In genomic region chr19:13043285-13043684, GRCh38 we compare ENCODE assay signal across 18 cellular contexts. TPM values are rescaled to one million over a fixed set of nuclear protein-coding genes. Genes with fewer than 3 reads are reported as not detected.
A peak's percentile ranks its signal among the peaks of the same experiment; 100 is the strongest.
DNase-seq lines count a peak whose midpoint lies in the region; ATAC-seq and TF ChIP-seq lines count a peak whose summit lies in the region.
"Had no signal": no experiment of that assay in that cellular context is flagged by ENCODE, and none has a peak within 500 bp of the region (broad histone marks: within the 10 kb centered on the region; RNA-seq: fewer than 3 reads in every experiment).

No MANE protein-coding gene starts in this region.

- H3K27me3 ChIP-seq in skeletal muscle tissue (ENCODE audit: control insufficient read depth in 3 of 3, insufficient read depth in 3 of 3, low read length in 3 of 3): no peaks in the 10 kb centered on the region
- H3K27me3 ChIP-seq: upper lobe of right lung had no signal

- ATAC-seq in GM21576 (IDR thresholded peaks at IDR 0.05; ENCODE audit: unreplicated experiment): no peak

- H3K9me3 ChIP-seq in skeletal muscle tissue (ENCODE audit: control insufficient read depth in 3 of 3, low read length in 3 of 3): no peaks in the 10 kb centered on the region
- H3K9me3 ChIP-seq: upper lobe of right lung had no signal

- H3K4me1 Mint-ChIP-seq in brain: peaks cover 60% of the 10 kb centered on the region

- H3K4me3 ChIP-seq in skeletal muscle tissue (ENCODE audit: low read length in 3 of 3): peak overlapping the region in 2 of 3 donors; percentile 17 to 41
- H3K4me3 ChIP-seq: upper lobe of right lung had no signal

- H3K27ac Mint-ChIP-seq in brain: peak overlapping the region in 3 of 5 experiments; percentile 30 to 78 (median 45)
- H3K27ac Mint-ChIP-seq: activated CD4-positive, alpha-beta memory T cell treated with anti-CD3 and anti-CD28 coated beads for 36 hours; dendritic cell treated with granulocyte-macrophage colony-stimulating factor and Interleukin-4, amounts not matched to agents 40 ng/mL and 50 ng/mL, for 4 days had no signal

- H3K36me3 ChIP-seq in skeletal muscle tissue (ENCODE audit: control insufficient read depth in 3 of 3, insufficient read depth in 3 of 3, low read length in 3 of 3): peaks cover 4 to 14% (median 7%) of the 10 kb centered on the region in 3 donors

- peaks cover 83% of the 10 kb centered on the region for H3K27me3 Mint-ChIP-seq in brain
- H3K27me3 Mint-ChIP-seq: activated CD4-positive, alpha-beta memory T cell treated with anti-CD3 and anti-CD28 coated beads for 36 hours; dendritic cell treated with granulocyte-macrophage colony-stimulating factor and Interleukin-4, amounts not matched to agents 40 ng/mL and 50 ng/mL, for 4 days; naive thymus-derived CD8-positive, alpha-beta T cell had no signal

- H3K9me3 Mint-ChIP-seq in brain: peaks cover 0 to 2% (median 0%) of the 10 kb centered on the region in 5 experiments
- H3K9me3 Mint-ChIP-seq: activated CD4-positive, alpha-beta memory T cell treated with anti-CD3 and anti-CD28 coated beads for 36 hours; activated T-helper 1 cell treated with anti-CD3 and anti-CD28 coated beads, Interleukin-12 subunit alpha, Interleukin-12 subunit beta, Interleukin-2, Interleukin-4 antibody, amounts not matched to agents 30 ng/mL and 10 ng/mL and 1 ng/mL, durations not matched to agents 14 hours and 24 hours and 36 hours; dendritic cell treated with granulocyte-macrophage colony-stimulating factor and Interleukin-4, amounts not matched to agents 40 ng/mL and 50 ng/mL, for 4 days; naive thymus-derived CD8-positive, alpha-beta T cell had no signal

- no peaks in the 10 kb centered on the region for H3K36me3 Mint-ChIP-seq in brain
- H3K36me3 Mint-ChIP-seq: activated CD4-positive, alpha-beta memory T cell treated with anti-CD3 and anti-CD28 coated beads for 36 hours had no signal

- peak overlapping the region in 1 of 3 donors; percentile 57 for H3K9ac ChIP-seq in skeletal muscle tissue (ENCODE audit: low read depth in 1 of 3, low read length in 3 of 3)

- peak overlapping the region in 1 of 5 experiments; percentile 11 for H3K4me3 Mint-ChIP-seq in brain
- H3K4me3 Mint-ChIP-seq: activated CD4-positive, alpha-beta memory T cell treated with anti-CD3 and anti-CD28 coated beads for 36 hours; activated T-helper 1 cell treated with anti-CD3 and anti-CD28 coated beads, Interleukin-12 subunit alpha, Interleukin-12 subunit beta, Interleukin-2, Interleukin-4 antibody, amounts not matched to agents 30 ng/mL and 10 ng/mL and 1 ng/mL, durations not matched to agents 14 hours and 24 hours and 36 hours; dendritic cell treated with granulocyte-macrophage colony-stimulating factor and Interleukin-4, amounts not matched to agents 40 ng/mL and 50 ng/mL, for 4 days had no signal

- TF ChIP-seq CTCF in brain (conservative IDR thresholded peaks at IDR 0.05): no peak

- DNase-seq in NK-92 treated with Interleukin-12 subunit alpha and Interleukin-12 subunit beta, amount 100 ng/mL, for 24 hours (lab: John Stamatoyannopoulos, UW): peak; percentile 26
- no peak for DNase-seq in NK-92 (lab: John Stamatoyannopoulos, UW; ENCODE audit: unreplicated experiment)
- DNase-seq in NCI-H1105 treated with DMSO at 0.1 percent for 48 hours (lab: John Stamatoyannopoulos, UW): peak; percentile 34
- no peak for DNase-seq in SIG-M5 (lab: John Stamatoyannopoulos, UW)
- no peak for DNase-seq in NCI-H1048 (lab: John Stamatoyannopoulos, UW)
- DNase-seq: activated CD4-positive, alpha-beta memory T cell treated with anti-CD3 and anti-CD28 coated beads for 36 hours; amygdala; COR-L47; NCI-H1436; stimulated activated CD4-positive, alpha-beta T cell treated with anti-CD3 and anti-CD28 coated beads, Interleukin-4, amount 100 ng/mL, for 24 hours; upper lobe of right lung had no signal

- H3K4me1 ChIP-seq in skeletal muscle tissue (ENCODE audit: control insufficient read depth in 3 of 3, insufficient read depth in 3 of 3, low read length in 3 of 3): peaks cover 92 to 96% (median 96%) of the 10 kb centered on the region in 3 donors

- peak overlapping the region; percentile 39 for H3K27ac ChIP-seq in skeletal muscle tissue (ENCODE audit: low read depth, low read length)
- H3K27ac ChIP-seq: upper lobe of right lung had no signal

RNA-seq across cellular contexts. Expression of gene NFIX, which starts 48.0 kb away (rescaled TPM):
- polyA plus RNA-seq in brain (ENCODE audit: insufficient read depth, low read depth, low replicate concordance): 239 TPM
- 49.1 TPM for total RNA-seq in skeletal muscle tissue

RNA-seq across cellular contexts. Expression of gene LYL1, which starts 59.4 kb away (rescaled TPM):
- 2.3 TPM for polyA plus RNA-seq in brain (ENCODE audit: insufficient read depth, low read depth, low replicate concordance)
- 13.6 TPM for total RNA-seq in skeletal muscle tissue
- total RNA-seq: A673 had no signal

Comparison
In these comparisons a context has a peak if more than half of its experiments do, and no peak if none do; other contexts are left out.
1. DNase-seq: peak in NK-92 treated with Interleukin-12 subunit alpha and Interleukin-12 subunit beta, amount 100 ng/mL, for 24 hours (single experiment) and NCI-H1105 treated with DMSO at 0.1 percent for 48 hours (single experiment); none in NK-92 (single experiment), SIG-M5 (single experiment) and NCI-H1048 (single experiment).